24 cellular contexts compared by ENCODE assay signal in the genomic region with DNA sequence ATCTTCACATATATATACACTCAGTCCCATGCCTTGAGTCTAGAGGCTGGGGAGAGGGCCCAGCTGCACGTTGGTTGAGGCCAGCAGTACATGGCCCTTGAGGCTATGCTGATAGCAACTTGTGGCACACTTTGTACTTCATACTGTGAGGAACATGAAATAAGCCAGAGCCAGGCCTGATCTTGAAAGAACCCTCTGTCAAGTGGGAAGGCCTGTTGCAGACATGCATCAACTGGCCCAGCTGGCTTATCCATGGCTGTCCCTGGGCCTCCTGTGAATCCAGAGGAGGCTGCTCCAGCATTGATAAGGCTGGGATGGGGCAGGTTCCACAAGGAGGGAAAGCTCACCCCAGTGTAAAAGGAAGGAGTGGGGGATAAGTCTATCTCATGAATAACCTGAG.
DNase-seq lines count a peak whose midpoint lies in the region; ATAC-seq and TF ChIP-seq lines count a peak whose summit lies in the region.
"Had no signal": no experiment of that assay in that cellular context is flagged by ENCODE, and none has a peak within 500 bp of the region (broad histone marks: within the 10 kb centered on the region; RNA-seq: fewer than 3 reads in every experiment).

No MANE protein-coding gene starts in this region.

- no peaks in the 10 kb centered on the region for H4K20me1 ChIP-seq in IMR-90 (ENCODE audit: insufficient read depth, low read length)

- dilution Hi-C loops in IMR-90 (cut with HindIII; ENCODE audit: low sequenced_read_pairs, unreplicated experiment): no loop called here

- no peak overlapping the region for H3K14ac ChIP-seq in IMR-90 (replicated peaks; ENCODE audit: low read depth, low read length)

- peaks cover 9% of the 10 kb centered on the region for H3K36me3 ChIP-seq in IMR-90 (ENCODE audit: control insufficient read depth, insufficient read depth, low read length)

- H2BK15ac ChIP-seq in IMR-90 (ENCODE audit: low read depth, low read length): no peak overlapping the region

- no peak overlapping the region for H2BK20ac ChIP-seq in IMR-90 (ENCODE audit: low read depth, low read length)

- no peak overlapping the region for H3K4me2 ChIP-seq in IMR-90 (ENCODE audit: low read depth, low read length)
- H3K4me2 ChIP-seq: PC-9 had no signal

- H3K4me3 ChIP-seq in IMR-90 (ENCODE audit: insufficient read depth, low read depth, low read length) (no peak overlapping the region), epithelial cell of esophagus (ENCODE audit: low read length) (no peak overlapping the region)
- H3K4me3 ChIP-seq: PC-9 had no signal

- DNase-seq in activated naive CD4-positive, alpha-beta T cell treated with anti-CD3 and anti-CD28 coated beads, Interleukin-2, amount 10 ng/mL, durations not matched to agents 7 days and 5 days: no peak
- DNase-seq in activated naive CD4-positive, alpha-beta T cell treated with anti-CD3 and anti-CD28 coated beads, Interleukin-2, amount 50 U/mL, for 16 hours: no peak
- DNase-seq in CD4-positive, alpha-beta T cell: no peak
- DNase-seq in IMR-90 (no peak), epithelial cell of esophagus (ENCODE audit: low read depth) (peak; percentile 53), dedifferentiated amniotic fluid mesenchymal stem cell (ENCODE audit: extremely low spot score) (no peak), middle frontal gyrus (ENCODE audit: extremely low spot score, low spot score) (no peak), left lobe of liver (ENCODE audit: low spot score) (no peak)
- DNase-seq: BE2C; Calu3; CD4-positive, alpha-beta memory T cell; DMS153; H7; HFFc6; MM.1S; NCI-H1048; NCI-H1417 treated with DMSO at 0.1 percent for 48 hours; NCI-H187 treated with DMSO at 0.1 percent for 48 hours; NCI-H2107; NCI-H2227 treated with DMSO at 0.1 percent for 48 hours; NCI-H510A treated with DMSO at 0.1 percent for 48 hours; NCI-H748 treated with DMSO at 0.1 percent for 48 hours; PC-9; RPMI8226 had no signal

- H3K4me3 Mint-ChIP-seq in activated naive CD4-positive, alpha-beta T cell treated with anti-CD3 and anti-CD28 coated beads, Interleukin-2, amount 10 ng/mL, durations not matched to agents 7 days and 5 days: no peak overlapping the region
- H3K4me3 Mint-ChIP-seq in CD4-positive, alpha-beta T cell: no peak overlapping the region
- H3K4me3 Mint-ChIP-seq: HFFc6 had no signal

- in situ Hi-C loops in IMR-90 (cut with MboI; ENCODE audit: low sequenced_read_pairs): no loop called here

- POLR2A ChIA-PET in CD4-positive, alpha-beta T cell (lab: Charles Lee): no interaction called here
- POLR2A ChIA-PET in IMR-90 (lab: Charles Lee; ENCODE audit: unreplicated experiment): no interaction called here

- no peak overlapping the region for H3K56ac ChIP-seq in IMR-90 (ENCODE audit: extremely low read depth, insufficient read depth, low read length)

- no peak overlapping the region for H4K5ac ChIP-seq in IMR-90 (ENCODE audit: low read depth, low read length)

- CTCF ChIA-PET in activated naive CD4-positive, alpha-beta T cell treated with anti-CD3 and anti-CD28 coated beads, Interleukin-2, amount 10 ng/mL, durations not matched to agents 7 days and 5 days (lab: Charles Lee): no interaction called here
- CTCF ChIA-PET in CD4-positive, alpha-beta T cell (lab: Charles Lee): no interaction called here
- CTCF ChIA-PET in IMR-90 (lab: Yijun Ruan, JAX): no interaction called here

- H3K23ac ChIP-seq in IMR-90 (ENCODE audit: low read depth, low read length): no peak overlapping the region

- no peak for TF ChIP-seq CTCF in CD4-positive, alpha-beta T cell (IDR thresholded peaks at IDR 0.05)
- TF ChIP-seq CTCF in IMR-90 (conservative IDR thresholded peaks at IDR 0.05; ENCODE audit: low read depth, low read length): no peak
- no peak for TF ChIP-seq CTCF in epithelial cell of esophagus (IDR thresholded peaks at IDR 0.05; ENCODE audit: insufficient read depth, low read depth, low read length, missing control alignments)

- no TSS peak for BruUV-seq in IMR-90 (replicated peaks; lab: Mats Ljungman, UMichigan)

- H3K18ac ChIP-seq in IMR-90 (ENCODE audit: low read depth, low read length): no peak overlapping the region

- no CpG with 5 or more reads among the region's 1 CpG for WGBS in IMR-90 (ENCODE audit: extremely low coverage in 2 of 2, insufficient read length in 1 of 2), 2 experiments

- peak overlapping the region; percentile 20 for H3K27ac Mint-ChIP-seq in activated naive CD4-positive, alpha-beta T cell treated with anti-CD3 and anti-CD28 coated beads, Interleukin-2, amount 10 ng/mL, durations not matched to agents 7 days and 5 days
- peak overlapping the region; percentile 29 for H3K27ac Mint-ChIP-seq in CD4-positive, alpha-beta T cell
- H3K27ac Mint-ChIP-seq: HFFc6 had no signal

- no peak overlapping the region for H3K9ac ChIP-seq in IMR-90 (ENCODE audit: low read depth, low read length)

- no peaks in the 10 kb centered on the region for H3K27me3 Mint-ChIP-seq in activated naive CD4-positive, alpha-beta T cell treated with anti-CD3 and anti-CD28 coated beads, Interleukin-2, amount 10 ng/mL, durations not matched to agents 7 days and 5 days
- no peaks in the 10 kb centered on the region for H3K27me3 Mint-ChIP-seq in CD4-positive, alpha-beta T cell
- H3K27me3 Mint-ChIP-seq: CD4-positive, alpha-beta memory T cell had no signal

- no peak overlapping the region for H2BK5ac ChIP-seq in IMR-90 (ENCODE audit: low read depth, low read length, poor library complexity, severe bottlenecking)

- H3K9me1 ChIP-seq in IMR-90 (ENCODE audit: insufficient read depth, low read length): peaks cover 8% of the 10 kb centered on the region; the same call in 1 of the 2 replicates

- H3K27me3 ChIP-seq in CD4-positive, alpha-beta T cell (ENCODE audit: control insufficient read depth, insufficient read depth, low read length): no peaks in the 10 kb centered on the region
- no peaks in the 10 kb centered on the region for H3K27me3 ChIP-seq in IMR-90 (ENCODE audit: control insufficient read depth, insufficient read depth, low read length)
- H3K27me3 ChIP-seq: BE2C had no signal

- H3K36me3 Mint-ChIP-seq in activated naive CD4-positive, alpha-beta T cell treated with anti-CD3 and anti-CD28 coated beads, Interleukin-2, amount 10 ng/mL, durations not matched to agents 7 days and 5 days: peaks cover 21% of the 10 kb centered on the region
- H3K36me3 Mint-ChIP-seq in CD4-positive, alpha-beta T cell (ENCODE audit: low read depth): peaks cover 75% of the 10 kb centered on the region

- H3K27ac ChIP-seq in CD4-positive, alpha-beta T cell (ENCODE audit: low read depth, low read length): no peak overlapping the region
- H3K27ac ChIP-seq in IMR-90 (ENCODE audit: insufficient read depth, low read length): no peak overlapping the region
- H3K27ac ChIP-seq: PC-9 had no signal

- no peak for ATAC-seq in CD4-positive, alpha-beta T cell (ENCODE audit: poor library complexity)
- ATAC-seq in IMR-90 (ENCODE audit: low read depth): no peak
- ATAC-seq in left lobe of liver: no peak

- no peak for TF ChIP-seq RAD21 in IMR-90 (IDR thresholded peaks at IDR 0.05; ENCODE audit: low read length)

- no peak overlapping the region for H3K4ac ChIP-seq in IMR-90 (ENCODE audit: low read depth, low read length)

- intact Hi-C loops in CD4-positive, alpha-beta T cell (cut with DNase I, micrococcal nuclease): no loop called here
- intact Hi-C loops in IMR-90 (cut with micrococcal nuclease): no loop called here

- no peak for TF ChIP-seq POLR2A in IMR-90 (IDR thresholded peaks at IDR 0.05; ENCODE audit: low read depth, low read length)

- H3K79me1 ChIP-seq in IMR-90 (ENCODE audit: low read depth in 1 of 2, low read length in 2 of 2): no peaks in the 10 kb centered on the region; a peak in 1 of 4 replicates

- no peaks in the 10 kb centered on the region for H3K9me3 Mint-ChIP-seq in activated naive CD4-positive, alpha-beta T cell treated with anti-CD3 and anti-CD28 coated beads, Interleukin-2, amount 10 ng/mL, durations not matched to agents 7 days and 5 days
- no peaks in the 10 kb centered on the region for H3K9me3 Mint-ChIP-seq in CD4-positive, alpha-beta T cell
- H3K9me3 Mint-ChIP-seq: CD4-positive, alpha-beta memory T cell; HFFc6 had no signal

- H2AK5ac ChIP-seq in IMR-90 (ENCODE audit: low read depth, low read length): no peak overlapping the region

- no peak overlapping the region for H2BK120ac ChIP-seq in IMR-90 (ENCODE audit: low read depth, low read length)

- no peak overlapping the region for H2AFZ ChIP-seq in IMR-90 (replicated peaks; ENCODE audit: low read length, poor library complexity)
- H2AFZ ChIP-seq: PC-9 had no signal

- peaks cover 2% of the 10 kb centered on the region; the same call in 1 of the 2 replicates for H3K4me1 ChIP-seq in IMR-90 (ENCODE audit: control insufficient read depth, insufficient read depth, low read length)

- no peak overlapping the region for H4K8ac ChIP-seq in IMR-90 (ENCODE audit: low read depth in 2 of 2, low read length in 2 of 2)

- peak overlapping the region; percentile 28 for H2AK9ac ChIP-seq in IMR-90 (replicated peaks; ENCODE audit: low read depth, low read length, poor library complexity)

- no peaks in the 10 kb centered on the region for H3K9me3 ChIP-seq in CD4-positive, alpha-beta T cell (ENCODE audit: control insufficient read depth, low read length)
- H3K9me3 ChIP-seq in IMR-90 (ENCODE audit: control insufficient read depth, insufficient read depth, low read length): no peaks in the 10 kb centered on the region
- H3K9me3 ChIP-seq: BE2C had no signal

- H3K4me1 Mint-ChIP-seq in activated naive CD4-positive, alpha-beta T cell treated with anti-CD3 and anti-CD28 coated beads, Interleukin-2, amount 10 ng/mL, durations not matched to agents 7 days and 5 days: peaks cover 2% of the 10 kb centered on the region
- no peaks in the 10 kb centered on the region for H3K4me1 Mint-ChIP-seq in CD4-positive, alpha-beta T cell (ENCODE audit: low read depth)

- H4K91ac ChIP-seq in IMR-90 (ENCODE audit: insufficient read depth, low read depth, low read length): no peak overlapping the region

TF ChIP-seq in IMR-90, 13 proteins besides CTCF, POLR2A, EP300 and RAD21 (continues in another document):
- TF ChIP-seq CHD1 (IDR thresholded peaks at IDR 0.05; ENCODE audit: low read depth, low read length): no peak
- TF ChIP-seq, protein P1, sequence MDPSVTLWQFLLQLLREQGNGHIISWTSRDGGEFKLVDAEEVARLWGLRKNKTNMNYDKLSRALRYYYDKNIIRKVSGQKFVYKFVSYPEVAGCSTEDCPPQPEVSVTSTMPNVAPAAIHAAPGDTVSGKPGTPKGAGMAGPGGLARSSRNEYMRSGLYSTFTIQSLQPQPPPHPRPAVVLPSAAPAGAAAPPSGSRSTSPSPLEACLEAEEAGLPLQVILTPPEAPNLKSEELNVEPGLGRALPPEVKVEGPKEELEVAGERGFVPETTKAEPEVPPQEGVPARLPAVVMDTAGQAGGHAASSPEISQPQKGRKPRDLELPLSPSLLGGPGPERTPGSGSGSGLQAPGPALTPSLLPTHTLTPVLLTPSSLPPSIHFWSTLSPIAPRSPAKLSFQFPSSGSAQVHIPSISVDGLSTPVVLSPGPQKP (IDR thresholded peaks at IDR 0.05; ENCODE audit: borderline replicate concordance, low read depth, low read length): no peak
- no peak for TF ChIP-seq NFE2L2 (IDR thresholded peaks at IDR 0.05; ENCODE audit: low read depth, low read length)
- no peak for TF ChIP-seq RFX5 (IDR thresholded peaks at IDR 0.05; ENCODE audit: low read depth, low read length)
- no peak for TF ChIP-seq SMC3 (IDR thresholded peaks at IDR 0.05; ENCODE audit: low read depth, low read length)
- TF ChIP-seq MXI1 (IDR thresholded peaks at IDR 0.05; ENCODE audit: borderline replicate concordance, low read depth, low read length): no peak
